ENCODE assay signal across 2 cellular contexts in genomic region chr11:64502634-64503033, GRCh38.
A peak's percentile ranks its signal among the peaks of the same experiment; 100 is the strongest.
TF ChIP-seq lines count a peak whose summit lies in the region.

No MANE protein-coding gene starts in this region.

TF ChIP-seq in HepG2, 621 proteins besides CTCF, POLR2A, EP300 and RAD21:
- TF ChIP-seq SKI (IDR thresholded peaks at IDR 0.05; ENCODE audit: partially characterized antibody) (peak; percentile 55), ZNF343 (CRISPR knock-in tag; IDR thresholded peaks at IDR 0.05) (no peak)

TF ChIP-seq in K562, 482 proteins besides CTCF, POLR2A, EP300 and RAD21:
- no peak for TF ChIP-seq CBX8 (IDR thresholded peaks at IDR 0.05; ENCODE audit: borderline replicate concordance, extremely low read depth, low read depth, low read length, poor library complexity, severe bottlenecking)
- peak; percentile 57; the same call in 1 of the 2 replicates for TF ChIP-seq NCOR1 (IDR thresholded peaks at IDR 0.05)
- no peak for TF ChIP-seq CHAMP1 (IDR thresholded peaks at IDR 0.05)
- no peak for TF ChIP-seq MAFG (tag; conservative IDR thresholded peaks at IDR 0.05)
- TF ChIP-seq SMAD4 (CRISPR knock-in tag; conservative IDR thresholded peaks at IDR 0.05) = peak; percentile 96
- no peak for TF ChIP-seq SIRT6 (IDR thresholded peaks at IDR 0.05; ENCODE audit: low read depth, low read length)
- peak; percentile 6; the same call in 1 of the 2 replicates for TF ChIP-seq CBFA2T3 (IDR thresholded peaks at IDR 0.05)
- TF ChIP-seq BCOR (IDR thresholded peaks at IDR 0.05) = peak; percentile 87
